In the genomic region with DNA sequence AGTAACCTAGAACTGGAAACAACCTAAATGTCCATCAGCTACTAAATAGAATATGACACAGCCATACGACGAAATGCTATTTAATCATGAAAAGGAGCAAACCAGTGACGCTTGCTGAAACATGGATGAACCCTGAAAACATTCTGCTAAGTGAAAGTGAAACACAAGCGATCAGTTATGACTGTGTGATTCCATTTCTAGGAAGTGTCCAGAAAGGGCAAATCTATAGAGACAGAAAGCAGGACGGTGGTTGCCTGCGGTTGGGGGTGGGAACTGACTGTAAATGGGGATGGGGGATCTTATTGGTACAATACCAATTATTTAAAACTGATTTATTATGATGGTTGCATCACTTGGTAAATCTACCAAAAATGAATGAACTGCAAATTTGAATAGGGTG, we compare ENCODE assay signal across 8 cellular contexts.
A peak's percentile ranks its signal among the peaks of the same experiment; 100 is the strongest.
DNase-seq lines count a peak whose midpoint lies in the region; ATAC-seq and TF ChIP-seq lines count a peak whose summit lies in the region.

No MANE protein-coding gene starts in this region.

- TF ChIP-seq POLR2A in uterus (IDR thresholded peaks at IDR 0.05) = no peak

- H3K9me3 ChIP-seq in right atrium auricular region = no peaks in the 10 kb centered on the region
- no peaks in the 10 kb centered on the region for H3K9me3 ChIP-seq in uterus

- no peak overlapping the region for H3K4me3 Mint-ChIP-seq in mesothelial cell of epicardium

- H3K27ac Mint-ChIP-seq in mesothelial cell of epicardium = no peak overlapping the region

- intact Hi-C loops in uterus (cut with DNase I; ENCODE audit: low total_unique reads) = no loop called here

- no peaks in the 10 kb centered on the region for H3K27me3 Mint-ChIP-seq in mesothelial cell of epicardium (ENCODE audit: low read depth)

- H3K4me3 ChIP-seq in right atrium auricular region (no peak overlapping the region), uterus (no peak overlapping the region)

- H3K36me3 ChIP-seq in right atrium auricular region (no peaks in the 10 kb centered on the region), uterus (no peaks in the 10 kb centered on the region)

- no peaks in the 10 kb centered on the region for H3K9me3 Mint-ChIP-seq in mesothelial cell of epicardium

- no peaks in the 10 kb centered on the region for H3K27me3 ChIP-seq in right atrium auricular region
- H3K27me3 ChIP-seq in uterus = no peaks in the 10 kb centered on the region

- H3K36me3 Mint-ChIP-seq in mesothelial cell of epicardium = no peaks in the 10 kb centered on the region

- H3K4me1 Mint-ChIP-seq in mesothelial cell of epicardium = no peaks in the 10 kb centered on the region

- TF ChIP-seq CTCF in right atrium auricular region (IDR thresholded peaks at IDR 0.05) = no peak
- TF ChIP-seq CTCF in uterus (IDR thresholded peaks at IDR 0.05) = no peak
- TF ChIP-seq CTCF in omental fat pad (IDR thresholded peaks at IDR 0.05) = no peak
- no peak for TF ChIP-seq CTCF in mesothelial cell of epicardium (IDR thresholded peaks at IDR 0.05; ENCODE audit: unreplicated experiment)

- H3K4me1 ChIP-seq in right atrium auricular region (no peaks in the 10 kb centered on the region), uterus (no peaks in the 10 kb centered on the region)

- H3K27ac ChIP-seq in right atrium auricular region (no peak overlapping the region), uterus (no peak overlapping the region)

- peak; percentile 59 to 65 for DNase-seq in activated CD4-positive, alpha-beta T cell treated with anti-CD3 and anti-CD28 coated beads for 4 hours
- peak; percentile 57 for DNase-seq in stimulated activated CD4-positive, alpha-beta T cell treated with anti-CD3 and anti-CD28 coated beads, Interleukin-4, amount 100 ng/mL, for 1 hour
- DNase-seq in right atrium auricular region (ENCODE audit: low spot score) (no peak), uterus (no peak), omental fat pad (ENCODE audit: low spot score) (no peak), mesothelial cell of epicardium (ENCODE audit: low spot score in 2 of 2, unreplicated experiment in 2 of 2) (no peak)

- ATAC-seq in GM18909 (IDR thresholded peaks at IDR 0.05; ENCODE audit: poor library complexity, unreplicated experiment) = peak; percentile 70
- peak; percentile 88 for ATAC-seq in HG03039 (IDR thresholded peaks at IDR 0.05; ENCODE audit: unreplicated experiment)
- ATAC-seq in omental fat pad (ENCODE audit: low FRiP score) = no peak

Comparison
In these comparisons a context has a peak if more than half of its experiments do, and no peak if none do; other contexts are left out.
1. DNase-seq: peak in activated CD4-positive, alpha-beta T cell treated with anti-CD3 and anti-CD28 coated beads for 4 hours (2 of 2) and stimulated activated CD4-positive, alpha-beta T cell treated with anti-CD3 and anti-CD28 coated beads, Interleukin-4, amount 100 ng/mL, for 1 hour (single experiment); none in right atrium auricular region (single experiment), uterus (0 of 2), omental fat pad (single experiment) and mesothelial cell of epicardium (0 of 2).